Comparison of ENCODE assay signal across 17 cellular contexts in genomic region chr6:48919555-48919954, GRCh38.
DNase-seq lines count a peak whose midpoint lies in the region; TF ChIP-seq lines count a peak whose summit lies in the region.
"Had no signal": no experiment of that assay in that cellular context is flagged by ENCODE, and none has a peak within 500 bp of the region (broad histone marks: within the 10 kb centered on the region; RNA-seq: fewer than 3 reads in every experiment).

No MANE protein-coding gene starts in this region.

- no peaks in the 10 kb centered on the region for H3K9me3 Mint-ChIP-seq in activated T-helper 1 cell treated with anti-CD3 and anti-CD28 coated beads, Interleukin-12 subunit alpha, Interleukin-12 subunit beta, Interleukin-2, Interleukin-4 antibody, amounts not matched to agents 30 ng/mL and 10 ng/mL and 1 ng/mL, durations not matched to agents 14 hours and 24 hours and 36 hours

- no peaks in the 10 kb centered on the region for H4K20me1 ChIP-seq in OCI-LY3 (ENCODE audit: insufficient read depth, low read length)

- H3K4me2 ChIP-seq in OCI-LY3 (ENCODE audit: low read length), result no peak overlapping the region
- H3K4me2 ChIP-seq: SK-N-SH had no signal

- peak overlapping the region; percentile 18; the same call in 1 of the 2 replicates for H2AFZ ChIP-seq in OCI-LY3 (ENCODE audit: low read depth, low read length)

- DNase-seq in DMS53 treated with DMSO at 0.1 percent for 48 hours (lab: John Stamatoyannopoulos, UW; ENCODE audit: unreplicated experiment) (peak; percentile 58), posterior vena cava (ENCODE audit: low spot score) (peak; percentile 46), OCI-M2 (lab: John Stamatoyannopoulos, UW; ENCODE audit: unreplicated experiment) (no peak)
- DNase-seq in activated T-helper 1 cell treated with anti-CD3 and anti-CD28 coated beads, Interleukin-12 subunit alpha, Interleukin-12 subunit beta, Interleukin-2, Interleukin-4 antibody, amounts not matched to agents 30 ng/mL and 10 ng/mL and 1 ng/mL, durations not matched to agents 14 hours and 24 hours and 36 hours (ENCODE audit: low spot score), result no peak
- DNase-seq in activated CD8-positive, alpha-beta memory T cell treated with anti-CD3 and anti-CD28 coated beads, Interleukin-2, amount 50 U/mL, for 48 hours, result no peak
- DNase-seq: GOT3, Kasumi-1, NCI-H1417 treated with DMSO at 0.1 percent for 48 hours, NCI-H187, NCI-H2107, NCI-H2227 treated with DMSO at 0.1 percent for 48 hours, NCI-H526, SIG-M5, SK-N-SH had no signal

- H3K27ac ChIP-seq in HUES64 (ENCODE audit: low read depth, low read length) (peak overlapping the region; percentile 13; the same call in 1 of the 2 replicates), OCI-LY3 (ENCODE audit: low read length) (no peak overlapping the region)

- H3K27me3 Mint-ChIP-seq in activated T-helper 1 cell treated with anti-CD3 and anti-CD28 coated beads, Interleukin-12 subunit alpha, Interleukin-12 subunit beta, Interleukin-2, Interleukin-4 antibody, amounts not matched to agents 30 ng/mL and 10 ng/mL and 1 ng/mL, durations not matched to agents 14 hours and 24 hours and 36 hours (ENCODE audit: insufficient read depth), result no peaks in the 10 kb centered on the region
- H3K27me3 Mint-ChIP-seq: CD4-positive, alpha-beta memory T cell had no signal

- no peak overlapping the region; the same call in 1 of the 2 replicates for H3K9ac ChIP-seq in HUES64 (ENCODE audit: low read depth, low read length)
- no peak overlapping the region for H3K9ac ChIP-seq in OCI-LY3 (ENCODE audit: low read length)
- H3K9ac ChIP-seq: SK-N-SH had no signal

- H3K27me3 ChIP-seq in HUES64 (ENCODE audit: insufficient read depth, low read length), result no peaks in the 10 kb centered on the region
- H3K27me3 ChIP-seq in OCI-LY3 (ENCODE audit: low read depth, low read length), result no peaks in the 10 kb centered on the region

- H3K4me3 Mint-ChIP-seq in activated T-helper 1 cell treated with anti-CD3 and anti-CD28 coated beads, Interleukin-12 subunit alpha, Interleukin-12 subunit beta, Interleukin-2, Interleukin-4 antibody, amounts not matched to agents 30 ng/mL and 10 ng/mL and 1 ng/mL, durations not matched to agents 14 hours and 24 hours and 36 hours, result no peak overlapping the region
- H3K4me3 Mint-ChIP-seq: CD4-positive, alpha-beta memory T cell had no signal

- H3K9me3 ChIP-seq in HUES64 (ENCODE audit: insufficient read depth, low read depth, low read length), result peaks cover 6% of the 10 kb centered on the region
- H3K9me3 ChIP-seq in OCI-LY3 (ENCODE audit: insufficient read depth, low read length), result no peaks in the 10 kb centered on the region
- H3K9me3 ChIP-seq: SK-N-SH had no signal

- H3K36me3 ChIP-seq in HUES64 (ENCODE audit: insufficient read depth, low read length) (no peaks in the 10 kb centered on the region), OCI-LY3 (replicated peaks; ENCODE audit: low read depth, low read length) (no peaks in the 10 kb centered on the region)

- no peak for TF ChIP-seq CTCF in OCI-LY3 (IDR thresholded peaks at IDR 0.05; ENCODE audit: low read depth, low read length)

- no peaks in the 10 kb centered on the region for H3K79me2 ChIP-seq in OCI-LY3 (ENCODE audit: low read length)

- H3K36me3 Mint-ChIP-seq in activated T-helper 1 cell treated with anti-CD3 and anti-CD28 coated beads, Interleukin-12 subunit alpha, Interleukin-12 subunit beta, Interleukin-2, Interleukin-4 antibody, amounts not matched to agents 30 ng/mL and 10 ng/mL and 1 ng/mL, durations not matched to agents 14 hours and 24 hours and 36 hours (ENCODE audit: low read depth), result no peaks in the 10 kb centered on the region
- H3K36me3 Mint-ChIP-seq: CD4-positive, alpha-beta memory T cell had no signal

- intact Hi-C loops in posterior vena cava (cut with DNase I), result no loop called here
- intact Hi-C loops in activated T-helper 1 cell treated with anti-CD3 and anti-CD28 coated beads, Interleukin-12 subunit alpha, Interleukin-12 subunit beta, Interleukin-2, Interleukin-4 antibody, amounts not matched to agents 30 ng/mL and 10 ng/mL and 1 ng/mL, durations not matched to agents 14 hours and 24 hours and 36 hours (cut with micrococcal nuclease), result no loop called here

- no peak overlapping the region for H3K4me3 ChIP-seq in HUES64 (ENCODE audit: low read length)
- no peak overlapping the region for H3K4me3 ChIP-seq in OCI-LY3 (ENCODE audit: low read length)

- no peak overlapping the region for H3K27ac Mint-ChIP-seq in activated T-helper 1 cell treated with anti-CD3 and anti-CD28 coated beads, Interleukin-12 subunit alpha, Interleukin-12 subunit beta, Interleukin-2, Interleukin-4 antibody, amounts not matched to agents 30 ng/mL and 10 ng/mL and 1 ng/mL, durations not matched to agents 14 hours and 24 hours and 36 hours
- H3K27ac Mint-ChIP-seq: CD4-positive, alpha-beta memory T cell had no signal

- H3K4me1 ChIP-seq in HUES64 (ENCODE audit: insufficient read depth, low read length) (peaks cover 28% of the 10 kb centered on the region), OCI-LY3 (ENCODE audit: low read length) (peaks cover 7% of the 10 kb centered on the region; the same call in 1 of the 2 replicates)

- no peaks in the 10 kb centered on the region for H3K4me1 Mint-ChIP-seq in activated T-helper 1 cell treated with anti-CD3 and anti-CD28 coated beads, Interleukin-12 subunit alpha, Interleukin-12 subunit beta, Interleukin-2, Interleukin-4 antibody, amounts not matched to agents 30 ng/mL and 10 ng/mL and 1 ng/mL, durations not matched to agents 14 hours and 24 hours and 36 hours (ENCODE audit: low read depth)
- H3K4me1 Mint-ChIP-seq: CD4-positive, alpha-beta memory T cell had no signal

Comparison
In these comparisons a context has a peak if more than half of its experiments do, and no peak if none do; other contexts are left out.
1. DNase-seq: peak in DMS53 treated with DMSO at 0.1 percent for 48 hours (single experiment) and posterior vena cava (single experiment); none in OCI-M2 (single experiment), activated T-helper 1 cell treated with anti-CD3 and anti-CD28 coated beads, Interleukin-12 subunit alpha, Interleukin-12 subunit beta, Interleukin-2, Interleukin-4 antibody, amounts not matched to agents 30 ng/mL and 10 ng/mL and 1 ng/mL, durations not matched to agents 14 hours and 24 hours and 36 hours (single experiment) and activated CD8-positive, alpha-beta memory T cell treated with anti-CD3 and anti-CD28 coated beads, Interleukin-2, amount 50 U/mL, for 48 hours (single experiment).